11 cellular contexts compared by ENCODE assay signal in genomic region chr9:136572003-136572595, GRCh38. TPM values are rescaled to one million over a fixed set of nuclear protein-coding genes. Genes with fewer than 3 reads are reported as not detected.
DNase-seq lines count a peak whose midpoint lies in the region; ATAC-seq and TF ChIP-seq lines count a peak whose summit lies in the region.
"Had no signal": no experiment of that assay in that cellular context is flagged by ENCODE, and none has a peak within 500 bp of the region (broad histone marks: within the 10 kb centered on the region; RNA-seq: fewer than 3 reads in every experiment).

No MANE protein-coding gene starts in this region.

- no peaks in the 10 kb centered on the region for H3K9me3 Mint-ChIP-seq in nephron progenitor cell
- no peaks in the 10 kb centered on the region for H3K9me3 Mint-ChIP-seq in T-helper 2 cell treated with Interferon-gamma antibody and Interleukin-4, amounts not matched to agents 5 μg/mL and 100 μg/mL, for 36 hours
- H3K9me3 Mint-ChIP-seq: CD4-positive, CD25-positive, alpha-beta regulatory T cell had no signal

- intact Hi-C loops in Right ventricle myocardium inferior (cut with DNase I): no loop called here

- no peaks in the 10 kb centered on the region for H4K20me1 ChIP-seq in BLaER1 treated with 17β-estradiol and CSF1 and Interleukin-3, amounts not matched to agents 10 nM and 100 nM

- peaks cover 15 to 68% (median 48%) of the 10 kb centered on the region in 10 experiments for H3K4me1 ChIP-seq in BLaER1 treated with 17β-estradiol and CSF1 and Interleukin-3, amounts not matched to agents 10 nM and 100 nM
- peaks cover 82% of the 10 kb centered on the region for H3K4me1 ChIP-seq in SJSA1 (replicated peaks)

- H3K9ac ChIP-seq in BLaER1 treated with 17β-estradiol and CSF1 and Interleukin-3, amounts not matched to agents 10 nM and 100 nM: no peak overlapping the region

- H3K9me3 ChIP-seq in BLaER1 treated with 17β-estradiol and CSF1 and Interleukin-3, amounts not matched to agents 10 nM and 100 nM (replicated peaks in 1 of 11): no peaks in the 10 kb centered on the region
- no peaks in the 10 kb centered on the region for H3K9me3 ChIP-seq in SJSA1 (replicated peaks)

- TF ChIP-seq CTCF in nephron progenitor cell (IDR thresholded peaks at IDR 0.05): no peak

- peak overlapping the region; percentile 7 for H3K27ac Mint-ChIP-seq in nephron progenitor cell
- no peak overlapping the region for H3K27ac Mint-ChIP-seq in T-helper 2 cell treated with Interferon-gamma antibody and Interleukin-4, amounts not matched to agents 5 μg/mL and 100 μg/mL, for 36 hours

- H3K27ac ChIP-seq in BLaER1 treated with 17β-estradiol and CSF1 and Interleukin-3, amounts not matched to agents 10 nM and 100 nM: no peak overlapping the region
- H3K27ac ChIP-seq in SJSA1: peak overlapping the region; percentile 83

- no peaks in the 10 kb centered on the region for H3K36me3 Mint-ChIP-seq in nephron progenitor cell (ENCODE audit: low read depth)
- H3K36me3 Mint-ChIP-seq in T-helper 2 cell treated with Interferon-gamma antibody and Interleukin-4, amounts not matched to agents 5 μg/mL and 100 μg/mL, for 36 hours (ENCODE audit: low read depth): no peaks in the 10 kb centered on the region
- H3K36me3 Mint-ChIP-seq: CD4-positive, CD25-positive, alpha-beta regulatory T cell; naive B cell had no signal

- H3K4me2 ChIP-seq in BLaER1 treated with 17β-estradiol and CSF1 and Interleukin-3, amounts not matched to agents 10 nM and 100 nM: peak overlapping the region in 8 of 11 experiments; percentile 3 to 53 (median 28); a peak in 8 of 22 replicates

- H3K27me3 ChIP-seq in BLaER1 treated with 17β-estradiol and CSF1 and Interleukin-3, amounts not matched to agents 10 nM and 100 nM: no peaks in the 10 kb centered on the region
- H3K27me3 ChIP-seq in SJSA1 (replicated peaks): no peaks in the 10 kb centered on the region

- H3K36me3 ChIP-seq in BLaER1 treated with 17β-estradiol and CSF1 and Interleukin-3, amounts not matched to agents 10 nM and 100 nM: no peaks in the 10 kb centered on the region
- peaks cover 39% of the 10 kb centered on the region for H3K36me3 ChIP-seq in SJSA1

- peak; percentile 98 to 99 for DNase-seq in SJSA1 (ENCODE audit: low read depth in 1 of 2, low spot score in 2 of 2)
- peak; percentile 67 for DNase-seq in Right ventricle myocardium inferior (ENCODE audit: missing footprints)
- DNase-seq in nephron progenitor cell: peak; percentile 74
- DNase-seq in NCI-H2196 (lab: John Stamatoyannopoulos, UW; ENCODE audit: unreplicated experiment): no peak
- no peak for DNase-seq in activated T-cell treated with anti-CD3 and anti-CD28 coated beads for 4 hours
- DNase-seq in DMS53 (lab: John Stamatoyannopoulos, UW): no peak
- no peak for DNase-seq in T-helper 2 cell treated with Interferon-gamma antibody and Interleukin-4, amounts not matched to agents 5 μg/mL and 100 μg/mL, for 36 hours (ENCODE audit: low spot score)
- DNase-seq: CD4-positive, CD25-positive, alpha-beta regulatory T cell; naive B cell; NCI-H1092 had no signal

- H3K4me3 Mint-ChIP-seq in nephron progenitor cell: no peak overlapping the region
- H3K4me3 Mint-ChIP-seq in T-helper 2 cell treated with Interferon-gamma antibody and Interleukin-4, amounts not matched to agents 5 μg/mL and 100 μg/mL, for 36 hours: no peak overlapping the region
- H3K4me3 Mint-ChIP-seq: CD4-positive, CD25-positive, alpha-beta regulatory T cell; naive B cell had no signal

- peaks cover 83% of the 10 kb centered on the region for H3K4me1 Mint-ChIP-seq in nephron progenitor cell
- no peaks in the 10 kb centered on the region for H3K4me1 Mint-ChIP-seq in T-helper 2 cell treated with Interferon-gamma antibody and Interleukin-4, amounts not matched to agents 5 μg/mL and 100 μg/mL, for 36 hours (ENCODE audit: low read depth)
- H3K4me1 Mint-ChIP-seq: CD4-positive, CD25-positive, alpha-beta regulatory T cell had no signal

- no peak overlapping the region for H3K4me3 ChIP-seq in BLaER1 treated with 17β-estradiol and CSF1 and Interleukin-3, amounts not matched to agents 10 nM and 100 nM
- peak overlapping the region; percentile 55 for H3K4me3 ChIP-seq in SJSA1

- peak; percentile 85 for ATAC-seq in Right ventricle myocardium inferior

- peaks cover 7% of the 10 kb centered on the region for H3K27me3 Mint-ChIP-seq in nephron progenitor cell (ENCODE audit: low read depth, poor library complexity)
- H3K27me3 Mint-ChIP-seq in T-helper 2 cell treated with Interferon-gamma antibody and Interleukin-4, amounts not matched to agents 5 μg/mL and 100 μg/mL, for 36 hours (ENCODE audit: low read depth): no peaks in the 10 kb centered on the region
- H3K27me3 Mint-ChIP-seq: CD4-positive, CD25-positive, alpha-beta regulatory T cell had no signal

RNA-seq across cellular contexts. Expression of gene NOTCH1, which starts 26.3 kb away (rescaled TPM):
- total RNA-seq in SJSA1 (2014; rRNA removed; shearing (Covaris generic)): 6.0 and 8.0 TPM in 2 replicates
- 18.7 TPM for total RNA-seq in Right ventricle myocardium inferior

Comparison
In these comparisons a context has a peak if more than half of its experiments do, and no peak if none do; other contexts are left out.
1. DNase-seq: peak in SJSA1 (2 of 2), Right ventricle myocardium inferior (single experiment) and nephron progenitor cell (single experiment); none in NCI-H2196 (single experiment), activated T-cell treated with anti-CD3 and anti-CD28 coated beads for 4 hours (single experiment), DMS53 (single experiment) and T-helper 2 cell treated with Interferon-gamma antibody and Interleukin-4, amounts not matched to agents 5 μg/mL and 100 μg/mL, for 36 hours (single experiment).